ENCODE assay signal across 1 cellular context in the genomic region with DNA sequence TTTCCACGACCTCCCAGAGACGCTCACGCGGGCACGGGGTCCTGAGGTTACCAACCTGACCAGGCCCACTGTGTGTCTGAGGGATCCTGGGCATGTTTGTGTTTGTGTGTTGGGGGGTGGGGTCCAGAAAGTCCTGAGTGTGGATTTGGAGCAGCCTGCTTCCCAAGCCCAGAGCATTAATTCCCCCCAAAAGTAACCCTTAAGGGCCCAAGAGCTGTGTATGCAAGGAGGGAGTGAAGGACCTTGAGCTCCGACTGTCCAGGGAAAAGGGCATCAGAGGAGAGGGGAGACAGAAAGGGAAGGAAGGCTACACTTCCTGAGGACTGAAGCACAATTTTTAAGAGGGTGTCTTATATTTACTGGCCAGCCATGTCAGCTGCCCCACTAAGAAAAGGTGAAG.
TF ChIP-seq lines count a peak whose summit lies in the region.

No MANE protein-coding gene starts in this region.

TF ChIP-seq in GM23338, 12 proteins besides CTCF, POLR2A, EP300 and RAD21 (continued from another document):
- TF ChIP-seq, protein P1, sequence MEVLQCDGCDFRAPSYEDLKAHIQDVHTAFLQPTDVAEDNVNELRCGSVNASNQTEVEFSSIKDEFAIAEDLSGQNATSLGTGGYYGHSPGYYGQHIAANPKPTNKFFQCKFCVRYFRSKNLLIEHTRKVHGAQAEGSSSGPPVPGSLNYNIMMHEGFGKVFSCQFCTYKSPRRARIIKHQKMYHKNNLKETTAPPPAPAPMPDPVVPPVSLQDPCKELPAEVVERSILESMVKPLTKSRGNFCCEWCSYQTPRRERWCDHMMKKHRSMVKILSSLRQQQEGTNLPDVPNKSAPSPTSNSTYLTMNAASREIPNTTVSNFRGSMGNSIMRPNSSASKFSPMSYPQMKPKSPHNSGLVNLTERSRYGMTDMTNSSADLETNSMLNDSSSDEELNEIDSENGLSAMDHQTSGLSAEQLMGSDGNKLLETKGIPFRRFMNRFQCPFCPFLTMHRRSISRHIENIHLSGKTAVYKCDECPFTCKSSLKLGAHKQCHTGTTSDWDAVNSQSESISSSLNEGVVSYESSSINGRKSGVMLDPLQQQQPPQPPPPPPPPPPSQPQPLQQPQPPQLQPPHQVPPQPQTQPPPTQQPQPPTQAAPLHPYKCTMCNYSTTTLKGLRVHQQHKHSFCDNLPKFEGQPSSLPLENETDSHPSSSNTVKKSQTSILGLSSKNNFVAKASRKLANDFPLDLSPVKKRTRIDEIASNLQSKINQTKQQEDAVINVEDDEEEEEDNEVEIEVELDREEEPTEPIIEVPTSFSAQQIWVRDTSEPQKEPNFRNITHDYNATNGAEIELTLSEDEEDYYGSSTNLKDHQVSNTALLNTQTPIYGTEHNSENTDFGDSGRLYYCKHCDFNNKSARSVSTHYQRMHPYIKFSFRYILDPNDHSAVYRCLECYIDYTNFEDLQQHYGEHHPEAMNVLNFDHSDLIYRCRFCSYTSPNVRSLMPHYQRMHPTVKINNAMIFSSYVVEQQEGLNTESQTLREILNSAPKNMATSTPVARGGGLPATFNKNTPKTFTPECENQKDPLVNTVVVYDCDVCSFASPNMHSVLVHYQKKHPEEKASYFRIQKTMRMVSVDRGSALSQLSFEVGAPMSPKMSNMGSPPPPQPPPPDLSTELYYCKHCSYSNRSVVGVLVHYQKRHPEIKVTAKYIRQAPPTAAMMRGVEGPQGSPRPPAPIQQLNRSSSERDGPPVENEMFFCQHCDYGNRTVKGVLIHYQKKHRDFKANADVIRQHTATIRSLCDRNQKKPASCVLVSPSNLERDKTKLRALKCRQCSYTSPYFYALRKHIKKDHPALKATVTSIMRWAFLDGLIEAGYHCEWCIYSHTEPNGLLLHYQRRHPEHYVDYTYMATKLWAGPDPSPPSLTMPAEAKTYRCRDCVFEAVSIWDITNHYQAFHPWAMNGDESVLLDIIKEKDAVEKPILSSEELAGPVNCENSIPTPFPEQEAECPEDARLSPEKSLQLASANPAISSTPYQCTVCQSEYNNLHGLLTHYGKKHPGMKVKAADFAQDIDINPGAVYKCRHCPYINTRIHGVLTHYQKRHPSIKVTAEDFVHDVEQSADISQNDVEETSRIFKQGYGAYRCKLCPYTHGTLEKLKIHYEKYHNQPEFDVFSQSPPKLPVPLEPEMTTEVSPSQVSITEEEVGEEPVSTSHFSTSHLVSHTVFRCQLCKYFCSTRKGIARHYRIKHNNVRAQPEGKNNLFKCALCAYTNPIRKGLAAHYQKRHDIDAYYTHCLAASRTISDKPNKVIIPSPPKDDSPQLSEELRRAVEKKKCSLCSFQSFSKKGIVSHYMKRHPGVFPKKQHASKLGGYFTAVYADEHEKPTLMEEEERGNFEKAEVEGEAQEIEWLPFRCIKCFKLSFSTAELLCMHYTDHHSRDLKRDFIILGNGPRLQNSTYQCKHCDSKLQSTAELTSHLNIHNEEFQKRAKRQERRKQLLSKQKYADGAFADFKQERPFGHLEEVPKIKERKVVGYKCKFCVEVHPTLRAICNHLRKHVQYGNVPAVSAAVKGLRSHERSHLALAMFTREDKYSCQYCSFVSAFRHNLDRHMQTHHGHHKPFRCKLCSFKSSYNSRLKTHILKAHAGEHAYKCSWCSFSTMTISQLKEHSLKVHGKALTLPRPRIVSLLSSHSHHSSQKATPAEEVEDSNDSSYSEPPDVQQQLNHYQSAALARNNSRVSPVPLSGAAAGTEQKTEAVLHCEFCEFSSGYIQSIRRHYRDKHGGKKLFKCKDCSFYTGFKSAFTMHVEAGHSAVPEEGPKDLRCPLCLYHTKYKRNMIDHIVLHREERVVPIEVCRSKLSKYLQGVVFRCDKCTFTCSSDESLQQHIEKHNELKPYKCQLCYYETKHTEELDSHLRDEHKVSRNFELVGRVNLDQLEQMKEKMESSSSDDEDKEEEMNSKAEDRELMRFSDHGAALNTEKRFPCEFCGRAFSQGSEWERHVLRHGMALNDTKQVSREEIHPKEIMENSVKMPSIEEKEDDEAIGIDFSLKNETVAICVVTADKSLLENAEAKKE (CRISPR knock-in tag; IDR thresholded peaks at IDR 0.05) = no peak
